In the genomic region with DNA sequence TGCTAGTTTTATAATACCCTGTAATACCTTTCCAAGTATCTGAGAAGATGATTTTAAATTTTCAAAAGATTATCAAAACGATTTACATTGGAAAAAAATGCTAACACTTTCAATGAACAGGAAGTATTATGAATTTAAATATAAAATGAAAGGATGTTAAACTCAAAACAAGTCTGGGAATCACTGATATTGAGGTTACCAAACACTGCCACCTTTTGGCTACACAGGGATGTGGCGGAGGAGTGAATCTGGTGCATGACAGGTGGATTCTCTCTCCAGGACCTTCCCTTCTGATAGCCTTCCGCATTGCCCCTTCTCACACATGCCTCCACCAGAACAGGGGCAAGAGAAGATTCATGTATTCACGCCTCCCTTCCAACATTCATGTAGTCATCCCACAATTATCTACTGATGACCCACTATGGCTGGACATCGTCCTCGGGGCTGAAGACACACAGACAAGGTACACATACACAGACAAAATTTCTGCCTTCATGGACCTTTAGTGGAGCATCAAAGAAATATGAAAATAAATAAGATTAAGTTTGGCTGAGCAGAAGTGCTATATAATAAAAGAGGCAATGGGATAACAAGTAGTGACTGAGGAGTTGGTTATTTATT, we compare ENCODE assay signal across 1 cellular context.
TF ChIP-seq lines count a peak whose summit lies in the region.

No MANE protein-coding gene starts in this region.

TF ChIP-seq in H1, 55 proteins besides CTCF, POLR2A, EP300 and RAD21:
- TF ChIP-seq, protein P1, sequence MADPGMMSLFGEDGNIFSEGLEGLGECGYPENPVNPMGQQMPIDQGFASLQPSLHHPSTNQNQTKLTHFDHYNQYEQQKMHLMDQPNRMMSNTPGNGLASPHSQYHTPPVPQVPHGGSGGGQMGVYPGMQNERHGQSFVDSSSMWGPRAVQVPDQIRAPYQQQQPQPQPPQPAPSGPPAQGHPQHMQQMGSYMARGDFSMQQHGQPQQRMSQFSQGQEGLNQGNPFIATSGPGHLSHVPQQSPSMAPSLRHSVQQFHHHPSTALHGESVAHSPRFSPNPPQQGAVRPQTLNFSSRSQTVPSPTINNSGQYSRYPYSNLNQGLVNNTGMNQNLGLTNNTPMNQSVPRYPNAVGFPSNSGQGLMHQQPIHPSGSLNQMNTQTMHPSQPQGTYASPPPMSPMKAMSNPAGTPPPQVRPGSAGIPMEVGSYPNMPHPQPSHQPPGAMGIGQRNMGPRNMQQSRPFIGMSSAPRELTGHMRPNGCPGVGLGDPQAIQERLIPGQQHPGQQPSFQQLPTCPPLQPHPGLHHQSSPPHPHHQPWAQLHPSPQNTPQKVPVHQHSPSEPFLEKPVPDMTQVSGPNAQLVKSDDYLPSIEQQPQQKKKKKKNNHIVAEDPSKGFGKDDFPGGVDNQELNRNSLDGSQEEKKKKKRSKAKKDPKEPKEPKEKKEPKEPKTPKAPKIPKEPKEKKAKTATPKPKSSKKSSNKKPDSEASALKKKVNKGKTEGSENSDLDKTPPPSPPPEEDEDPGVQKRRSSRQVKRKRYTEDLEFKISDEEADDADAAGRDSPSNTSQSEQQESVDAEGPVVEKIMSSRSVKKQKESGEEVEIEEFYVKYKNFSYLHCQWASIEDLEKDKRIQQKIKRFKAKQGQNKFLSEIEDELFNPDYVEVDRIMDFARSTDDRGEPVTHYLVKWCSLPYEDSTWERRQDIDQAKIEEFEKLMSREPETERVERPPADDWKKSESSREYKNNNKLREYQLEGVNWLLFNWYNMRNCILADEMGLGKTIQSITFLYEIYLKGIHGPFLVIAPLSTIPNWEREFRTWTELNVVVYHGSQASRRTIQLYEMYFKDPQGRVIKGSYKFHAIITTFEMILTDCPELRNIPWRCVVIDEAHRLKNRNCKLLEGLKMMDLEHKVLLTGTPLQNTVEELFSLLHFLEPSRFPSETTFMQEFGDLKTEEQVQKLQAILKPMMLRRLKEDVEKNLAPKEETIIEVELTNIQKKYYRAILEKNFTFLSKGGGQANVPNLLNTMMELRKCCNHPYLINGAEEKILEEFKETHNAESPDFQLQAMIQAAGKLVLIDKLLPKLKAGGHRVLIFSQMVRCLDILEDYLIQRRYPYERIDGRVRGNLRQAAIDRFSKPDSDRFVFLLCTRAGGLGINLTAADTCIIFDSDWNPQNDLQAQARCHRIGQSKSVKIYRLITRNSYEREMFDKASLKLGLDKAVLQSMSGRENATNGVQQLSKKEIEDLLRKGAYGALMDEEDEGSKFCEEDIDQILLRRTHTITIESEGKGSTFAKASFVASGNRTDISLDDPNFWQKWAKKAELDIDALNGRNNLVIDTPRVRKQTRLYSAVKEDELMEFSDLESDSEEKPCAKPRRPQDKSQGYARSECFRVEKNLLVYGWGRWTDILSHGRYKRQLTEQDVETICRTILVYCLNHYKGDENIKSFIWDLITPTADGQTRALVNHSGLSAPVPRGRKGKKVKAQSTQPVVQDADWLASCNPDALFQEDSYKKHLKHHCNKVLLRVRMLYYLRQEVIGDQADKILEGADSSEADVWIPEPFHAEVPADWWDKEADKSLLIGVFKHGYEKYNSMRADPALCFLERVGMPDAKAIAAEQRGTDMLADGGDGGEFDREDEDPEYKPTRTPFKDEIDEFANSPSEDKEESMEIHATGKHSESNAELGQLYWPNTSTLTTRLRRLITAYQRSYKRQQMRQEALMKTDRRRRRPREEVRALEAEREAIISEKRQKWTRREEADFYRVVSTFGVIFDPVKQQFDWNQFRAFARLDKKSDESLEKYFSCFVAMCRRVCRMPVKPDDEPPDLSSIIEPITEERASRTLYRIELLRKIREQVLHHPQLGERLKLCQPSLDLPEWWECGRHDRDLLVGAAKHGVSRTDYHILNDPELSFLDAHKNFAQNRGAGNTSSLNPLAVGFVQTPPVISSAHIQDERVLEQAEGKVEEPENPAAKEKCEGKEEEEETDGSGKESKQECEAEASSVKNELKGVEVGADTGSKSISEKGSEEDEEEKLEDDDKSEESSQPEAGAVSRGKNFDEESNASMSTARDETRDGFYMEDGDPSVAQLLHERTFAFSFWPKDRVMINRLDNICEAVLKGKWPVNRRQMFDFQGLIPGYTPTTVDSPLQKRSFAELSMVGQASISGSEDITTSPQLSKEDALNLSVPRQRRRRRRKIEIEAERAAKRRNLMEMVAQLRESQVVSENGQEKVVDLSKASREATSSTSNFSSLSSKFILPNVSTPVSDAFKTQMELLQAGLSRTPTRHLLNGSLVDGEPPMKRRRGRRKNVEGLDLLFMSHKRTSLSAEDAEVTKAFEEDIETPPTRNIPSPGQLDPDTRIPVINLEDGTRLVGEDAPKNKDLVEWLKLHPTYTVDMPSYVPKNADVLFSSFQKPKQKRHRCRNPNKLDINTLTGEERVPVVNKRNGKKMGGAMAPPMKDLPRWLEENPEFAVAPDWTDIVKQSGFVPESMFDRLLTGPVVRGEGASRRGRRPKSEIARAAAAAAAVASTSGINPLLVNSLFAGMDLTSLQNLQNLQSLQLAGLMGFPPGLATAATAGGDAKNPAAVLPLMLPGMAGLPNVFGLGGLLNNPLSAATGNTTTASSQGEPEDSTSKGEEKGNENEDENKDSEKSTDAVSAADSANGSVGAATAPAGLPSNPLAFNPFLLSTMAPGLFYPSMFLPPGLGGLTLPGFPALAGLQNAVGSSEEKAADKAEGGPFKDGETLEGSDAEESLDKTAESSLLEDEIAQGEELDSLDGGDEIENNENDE (IDR thresholded peaks at IDR 0.05; ENCODE audit: insufficient replicate concordance, low read length), result no peak
- TF ChIP-seq, protein P2, sequence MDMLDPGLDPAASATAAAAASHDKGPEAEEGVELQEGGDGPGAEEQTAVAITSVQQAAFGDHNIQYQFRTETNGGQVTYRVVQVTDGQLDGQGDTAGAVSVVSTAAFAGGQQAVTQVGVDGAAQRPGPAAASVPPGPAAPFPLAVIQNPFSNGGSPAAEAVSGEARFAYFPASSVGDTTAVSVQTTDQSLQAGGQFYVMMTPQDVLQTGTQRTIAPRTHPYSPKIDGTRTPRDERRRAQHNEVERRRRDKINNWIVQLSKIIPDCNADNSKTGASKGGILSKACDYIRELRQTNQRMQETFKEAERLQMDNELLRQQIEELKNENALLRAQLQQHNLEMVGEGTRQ (IDR thresholded peaks at IDR 0.05; ENCODE audit: low read length), result no peak
- TF ChIP-seq EGR1 (IDR thresholded peaks at IDR 0.05; ENCODE audit: borderline replicate concordance, low read depth, low read length), result no peak
- TF ChIP-seq TAF7 (optimal IDR thresholded peaks at IDR 0.05; ENCODE audit: borderline replicate concordance, low read depth, low read length), result no peak
- no peak for TF ChIP-seq POLR2AphosphoS5 (IDR thresholded peaks at IDR 0.05; ENCODE audit: low read depth, low read length)
- no peak for TF ChIP-seq SAP30 (IDR thresholded peaks at IDR 0.05; ENCODE audit: insufficient read depth, insufficient replicate concordance, low read length)
- no peak for TF ChIP-seq CBX8 (IDR thresholded peaks at IDR 0.05; ENCODE audit: borderline replicate concordance, low read depth, low read length)
- TF ChIP-seq MAFK (IDR thresholded peaks at IDR 0.05; ENCODE audit: low read depth, low read length), result no peak
- TF ChIP-seq CREB1 (IDR thresholded peaks at IDR 0.05), result no peak
- no peak for TF ChIP-seq JUND (IDR thresholded peaks at IDR 0.05; ENCODE audit: low read length)
